1 cellular context compared by ENCODE assay signal in the genomic region with DNA sequence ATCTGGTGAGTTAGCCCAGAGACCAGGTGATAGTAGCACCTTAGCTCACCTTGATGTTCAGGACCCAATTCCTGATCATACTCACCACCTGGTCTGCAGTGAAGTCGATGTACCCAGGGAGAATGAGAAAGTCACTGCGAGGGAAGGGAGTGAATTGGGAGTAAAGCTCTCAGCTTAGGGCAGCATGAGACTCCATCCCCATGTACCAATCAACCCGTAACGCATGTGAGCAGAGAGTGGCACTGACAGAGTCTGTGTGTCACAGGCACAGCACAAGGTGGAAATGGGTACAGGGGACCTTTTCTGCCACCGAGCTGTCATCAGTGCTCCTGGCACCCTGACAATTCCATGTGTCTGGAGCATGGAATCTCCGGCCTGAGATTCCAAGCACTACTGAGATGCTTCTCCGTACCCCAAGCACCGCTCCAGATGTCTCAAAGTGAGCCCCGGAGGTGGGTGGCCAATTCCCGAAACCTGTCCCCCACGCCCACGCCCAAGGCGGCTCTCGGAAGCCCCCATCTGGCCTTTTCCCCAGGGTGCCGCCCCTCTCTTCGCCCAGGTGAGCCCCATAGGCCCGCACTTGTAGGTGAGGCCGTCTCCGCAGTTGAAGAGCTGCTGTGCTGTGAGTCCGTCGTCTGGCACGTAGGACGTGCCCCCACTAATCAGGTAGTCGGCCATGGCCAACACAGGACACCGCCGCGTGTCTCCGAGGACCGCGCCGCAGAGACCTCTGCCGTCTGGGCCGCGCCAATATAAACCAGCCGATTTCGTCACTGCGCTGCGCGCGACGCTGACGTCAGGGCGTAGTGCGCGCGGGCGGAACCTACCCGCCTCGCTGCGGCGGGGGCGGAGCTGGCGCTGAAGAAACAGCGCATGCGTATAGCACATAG.
TF ChIP-seq lines count a peak whose summit lies in the region.

Gene IMPDH2, minus strand, starts transcription at position 726 of the 890 bp plus-strand sequence. Its CDS starts 48 bp downstream, at position 678.

TF ChIP-seq in K562, 482 proteins besides CTCF, POLR2A, EP300 and RAD21 (continued from another document and continues in another):
- TF ChIP-seq, protein P1, sequence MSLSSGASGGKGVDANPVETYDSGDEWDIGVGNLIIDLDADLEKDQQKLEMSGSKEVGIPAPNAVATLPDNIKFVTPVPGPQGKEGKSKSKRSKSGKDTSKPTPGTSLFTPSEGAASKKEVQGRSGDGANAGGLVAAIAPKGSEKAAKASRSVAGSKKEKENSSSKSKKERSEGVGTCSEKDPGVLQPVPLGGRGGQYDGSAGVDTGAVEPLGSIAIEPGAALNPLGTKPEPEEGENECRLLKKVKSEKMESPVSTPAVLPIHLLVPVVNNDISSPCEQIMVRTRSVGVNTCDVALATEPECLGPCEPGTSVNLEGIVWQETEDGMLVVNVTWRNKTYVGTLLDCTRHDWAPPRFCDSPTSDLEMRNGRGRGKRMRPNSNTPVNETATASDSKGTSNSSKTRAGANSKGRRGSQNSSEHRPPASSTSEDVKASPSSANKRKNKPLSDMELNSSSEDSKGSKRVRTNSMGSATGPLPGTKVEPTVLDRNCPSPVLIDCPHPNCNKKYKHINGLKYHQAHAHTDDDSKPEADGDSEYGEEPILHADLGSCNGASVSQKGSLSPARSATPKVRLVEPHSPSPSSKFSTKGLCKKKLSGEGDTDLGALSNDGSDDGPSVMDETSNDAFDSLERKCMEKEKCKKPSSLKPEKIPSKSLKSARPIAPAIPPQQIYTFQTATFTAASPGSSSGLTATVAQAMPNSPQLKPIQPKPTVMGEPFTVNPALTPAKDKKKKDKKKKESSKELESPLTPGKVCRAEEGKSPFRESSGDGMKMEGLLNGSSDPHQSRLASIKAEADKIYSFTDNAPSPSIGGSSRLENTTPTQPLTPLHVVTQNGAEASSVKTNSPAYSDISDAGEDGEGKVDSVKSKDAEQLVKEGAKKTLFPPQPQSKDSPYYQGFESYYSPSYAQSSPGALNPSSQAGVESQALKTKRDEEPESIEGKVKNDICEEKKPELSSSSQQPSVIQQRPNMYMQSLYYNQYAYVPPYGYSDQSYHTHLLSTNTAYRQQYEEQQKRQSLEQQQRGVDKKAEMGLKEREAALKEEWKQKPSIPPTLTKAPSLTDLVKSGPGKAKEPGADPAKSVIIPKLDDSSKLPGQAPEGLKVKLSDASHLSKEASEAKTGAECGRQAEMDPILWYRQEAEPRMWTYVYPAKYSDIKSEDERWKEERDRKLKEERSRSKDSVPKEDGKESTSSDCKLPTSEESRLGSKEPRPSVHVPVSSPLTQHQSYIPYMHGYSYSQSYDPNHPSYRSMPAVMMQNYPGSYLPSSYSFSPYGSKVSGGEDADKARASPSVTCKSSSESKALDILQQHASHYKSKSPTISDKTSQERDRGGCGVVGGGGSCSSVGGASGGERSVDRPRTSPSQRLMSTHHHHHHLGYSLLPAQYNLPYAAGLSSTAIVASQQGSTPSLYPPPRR (CRISPR knock-in tag; IDR thresholded peaks at IDR 0.05; ENCODE audit: borderline replicate concordance): no peak
- no peak for TF ChIP-seq HDAC2 (IDR thresholded peaks at IDR 0.05)
- 0 out of 2 replicates have a peak, but pooled peaks have one; percentile 35 for TF ChIP-seq TAF7 (tag; IDR thresholded peaks at IDR 0.05)
- no peak for TF ChIP-seq ZKSCAN8 (CRISPR knock-in tag; IDR thresholded peaks at IDR 0.05)
- no peak for TF ChIP-seq ELF4 (CRISPR knock-in tag; IDR thresholded peaks at IDR 0.05)
- 0 out of 2 replicates have a peak, but pooled peaks have one; percentile 24 for TF ChIP-seq CHD2 (IDR thresholded peaks at IDR 0.05; ENCODE audit: low read depth, low read length)
- TF ChIP-seq GABPB2 (CRISPR knock-in tag; conservative IDR thresholded peaks at IDR 0.05): no peak
- TF ChIP-seq, protein P2, sequence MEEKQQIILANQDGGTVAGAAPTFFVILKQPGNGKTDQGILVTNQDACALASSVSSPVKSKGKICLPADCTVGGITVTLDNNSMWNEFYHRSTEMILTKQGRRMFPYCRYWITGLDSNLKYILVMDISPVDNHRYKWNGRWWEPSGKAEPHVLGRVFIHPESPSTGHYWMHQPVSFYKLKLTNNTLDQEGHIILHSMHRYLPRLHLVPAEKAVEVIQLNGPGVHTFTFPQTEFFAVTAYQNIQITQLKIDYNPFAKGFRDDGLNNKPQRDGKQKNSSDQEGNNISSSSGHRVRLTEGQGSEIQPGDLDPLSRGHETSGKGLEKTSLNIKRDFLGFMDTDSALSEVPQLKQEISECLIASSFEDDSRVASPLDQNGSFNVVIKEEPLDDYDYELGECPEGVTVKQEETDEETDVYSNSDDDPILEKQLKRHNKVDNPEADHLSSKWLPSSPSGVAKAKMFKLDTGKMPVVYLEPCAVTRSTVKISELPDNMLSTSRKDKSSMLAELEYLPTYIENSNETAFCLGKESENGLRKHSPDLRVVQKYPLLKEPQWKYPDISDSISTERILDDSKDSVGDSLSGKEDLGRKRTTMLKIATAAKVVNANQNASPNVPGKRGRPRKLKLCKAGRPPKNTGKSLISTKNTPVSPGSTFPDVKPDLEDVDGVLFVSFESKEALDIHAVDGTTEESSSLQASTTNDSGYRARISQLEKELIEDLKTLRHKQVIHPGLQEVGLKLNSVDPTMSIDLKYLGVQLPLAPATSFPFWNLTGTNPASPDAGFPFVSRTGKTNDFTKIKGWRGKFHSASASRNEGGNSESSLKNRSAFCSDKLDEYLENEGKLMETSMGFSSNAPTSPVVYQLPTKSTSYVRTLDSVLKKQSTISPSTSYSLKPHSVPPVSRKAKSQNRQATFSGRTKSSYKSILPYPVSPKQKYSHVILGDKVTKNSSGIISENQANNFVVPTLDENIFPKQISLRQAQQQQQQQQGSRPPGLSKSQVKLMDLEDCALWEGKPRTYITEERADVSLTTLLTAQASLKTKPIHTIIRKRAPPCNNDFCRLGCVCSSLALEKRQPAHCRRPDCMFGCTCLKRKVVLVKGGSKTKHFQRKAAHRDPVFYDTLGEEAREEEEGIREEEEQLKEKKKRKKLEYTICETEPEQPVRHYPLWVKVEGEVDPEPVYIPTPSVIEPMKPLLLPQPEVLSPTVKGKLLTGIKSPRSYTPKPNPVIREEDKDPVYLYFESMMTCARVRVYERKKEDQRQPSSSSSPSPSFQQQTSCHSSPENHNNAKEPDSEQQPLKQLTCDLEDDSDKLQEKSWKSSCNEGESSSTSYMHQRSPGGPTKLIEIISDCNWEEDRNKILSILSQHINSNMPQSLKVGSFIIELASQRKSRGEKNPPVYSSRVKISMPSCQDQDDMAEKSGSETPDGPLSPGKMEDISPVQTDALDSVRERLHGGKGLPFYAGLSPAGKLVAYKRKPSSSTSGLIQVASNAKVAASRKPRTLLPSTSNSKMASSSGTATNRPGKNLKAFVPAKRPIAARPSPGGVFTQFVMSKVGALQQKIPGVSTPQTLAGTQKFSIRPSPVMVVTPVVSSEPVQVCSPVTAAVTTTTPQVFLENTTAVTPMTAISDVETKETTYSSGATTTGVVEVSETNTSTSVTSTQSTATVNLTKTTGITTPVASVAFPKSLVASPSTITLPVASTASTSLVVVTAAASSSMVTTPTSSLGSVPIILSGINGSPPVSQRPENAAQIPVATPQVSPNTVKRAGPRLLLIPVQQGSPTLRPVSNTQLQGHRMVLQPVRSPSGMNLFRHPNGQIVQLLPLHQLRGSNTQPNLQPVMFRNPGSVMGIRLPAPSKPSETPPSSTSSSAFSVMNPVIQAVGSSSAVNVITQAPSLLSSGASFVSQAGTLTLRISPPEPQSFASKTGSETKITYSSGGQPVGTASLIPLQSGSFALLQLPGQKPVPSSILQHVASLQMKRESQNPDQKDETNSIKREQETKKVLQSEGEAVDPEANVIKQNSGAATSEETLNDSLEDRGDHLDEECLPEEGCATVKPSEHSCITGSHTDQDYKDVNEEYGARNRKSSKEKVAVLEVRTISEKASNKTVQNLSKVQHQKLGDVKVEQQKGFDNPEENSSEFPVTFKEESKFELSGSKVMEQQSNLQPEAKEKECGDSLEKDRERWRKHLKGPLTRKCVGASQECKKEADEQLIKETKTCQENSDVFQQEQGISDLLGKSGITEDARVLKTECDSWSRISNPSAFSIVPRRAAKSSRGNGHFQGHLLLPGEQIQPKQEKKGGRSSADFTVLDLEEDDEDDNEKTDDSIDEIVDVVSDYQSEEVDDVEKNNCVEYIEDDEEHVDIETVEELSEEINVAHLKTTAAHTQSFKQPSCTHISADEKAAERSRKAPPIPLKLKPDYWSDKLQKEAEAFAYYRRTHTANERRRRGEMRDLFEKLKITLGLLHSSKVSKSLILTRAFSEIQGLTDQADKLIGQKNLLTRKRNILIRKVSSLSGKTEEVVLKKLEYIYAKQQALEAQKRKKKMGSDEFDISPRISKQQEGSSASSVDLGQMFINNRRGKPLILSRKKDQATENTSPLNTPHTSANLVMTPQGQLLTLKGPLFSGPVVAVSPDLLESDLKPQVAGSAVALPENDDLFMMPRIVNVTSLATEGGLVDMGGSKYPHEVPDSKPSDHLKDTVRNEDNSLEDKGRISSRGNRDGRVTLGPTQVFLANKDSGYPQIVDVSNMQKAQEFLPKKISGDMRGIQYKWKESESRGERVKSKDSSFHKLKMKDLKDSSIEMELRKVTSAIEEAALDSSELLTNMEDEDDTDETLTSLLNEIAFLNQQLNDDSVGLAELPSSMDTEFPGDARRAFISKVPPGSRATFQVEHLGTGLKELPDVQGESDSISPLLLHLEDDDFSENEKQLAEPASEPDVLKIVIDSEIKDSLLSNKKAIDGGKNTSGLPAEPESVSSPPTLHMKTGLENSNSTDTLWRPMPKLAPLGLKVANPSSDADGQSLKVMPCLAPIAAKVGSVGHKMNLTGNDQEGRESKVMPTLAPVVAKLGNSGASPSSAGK (IDR thresholded peaks at IDR 0.05): peak; percentile 93
- TF ChIP-seq, protein P3, sequence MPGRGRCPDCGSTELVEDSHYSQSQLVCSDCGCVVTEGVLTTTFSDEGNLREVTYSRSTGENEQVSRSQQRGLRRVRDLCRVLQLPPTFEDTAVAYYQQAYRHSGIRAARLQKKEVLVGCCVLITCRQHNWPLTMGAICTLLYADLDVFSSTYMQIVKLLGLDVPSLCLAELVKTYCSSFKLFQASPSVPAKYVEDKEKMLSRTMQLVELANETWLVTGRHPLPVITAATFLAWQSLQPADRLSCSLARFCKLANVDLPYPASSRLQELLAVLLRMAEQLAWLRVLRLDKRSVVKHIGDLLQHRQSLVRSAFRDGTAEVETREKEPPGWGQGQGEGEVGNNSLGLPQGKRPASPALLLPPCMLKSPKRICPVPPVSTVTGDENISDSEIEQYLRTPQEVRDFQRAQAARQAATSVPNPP (IDR thresholded peaks at IDR 0.05; ENCODE audit: borderline replicate concordance, insufficient read depth, insufficient read length): no peak
- no peak for TF ChIP-seq ZC3H8 (IDR thresholded peaks at IDR 0.05)
- no peak for TF ChIP-seq HIVEP1 (CRISPR knock-in tag; IDR thresholded peaks at IDR 0.05)
- TF ChIP-seq ZNF592 (IDR thresholded peaks at IDR 0.05): peak; percentile 90
- peak; percentile 36 for TF ChIP-seq PHF20 (IDR thresholded peaks at IDR 0.05; ENCODE audit: partially characterized antibody)
- TF ChIP-seq PML (IDR thresholded peaks at IDR 0.05; ENCODE audit: low read length): peak; percentile 83
- TF ChIP-seq NR2C1 (IDR thresholded peaks at IDR 0.05): no peak
- TF ChIP-seq NR2C1 (tag; IDR thresholded peaks at IDR 0.05): no peak
- TF ChIP-seq NONO (IDR thresholded peaks at IDR 0.05; ENCODE audit: low read depth in 2 of 2, low read length in 1 of 2): peak; percentile 49 to 84; a peak in 2 of 4 replicates
- TF ChIP-seq TRIM28 (IDR thresholded peaks at IDR 0.05): no peak
- TF ChIP-seq SREBF2 (CRISPR knock-in tag; IDR thresholded peaks at IDR 0.05): no peak
- TF ChIP-seq NBN (IDR thresholded peaks at IDR 0.05; ENCODE audit: low read depth): no peak
- peak; percentile 83 for TF ChIP-seq TFAP4 (CRISPR knock-in tag; IDR thresholded peaks at IDR 0.05; ENCODE audit: borderline replicate concordance)
- peak; percentile 97 for TF ChIP-seq TBP (optimal IDR thresholded peaks at IDR 0.05; ENCODE audit: low read depth, low read length)
